Comparison of ENCODE assay signal across 12 cellular contexts in the genomic region with DNA sequence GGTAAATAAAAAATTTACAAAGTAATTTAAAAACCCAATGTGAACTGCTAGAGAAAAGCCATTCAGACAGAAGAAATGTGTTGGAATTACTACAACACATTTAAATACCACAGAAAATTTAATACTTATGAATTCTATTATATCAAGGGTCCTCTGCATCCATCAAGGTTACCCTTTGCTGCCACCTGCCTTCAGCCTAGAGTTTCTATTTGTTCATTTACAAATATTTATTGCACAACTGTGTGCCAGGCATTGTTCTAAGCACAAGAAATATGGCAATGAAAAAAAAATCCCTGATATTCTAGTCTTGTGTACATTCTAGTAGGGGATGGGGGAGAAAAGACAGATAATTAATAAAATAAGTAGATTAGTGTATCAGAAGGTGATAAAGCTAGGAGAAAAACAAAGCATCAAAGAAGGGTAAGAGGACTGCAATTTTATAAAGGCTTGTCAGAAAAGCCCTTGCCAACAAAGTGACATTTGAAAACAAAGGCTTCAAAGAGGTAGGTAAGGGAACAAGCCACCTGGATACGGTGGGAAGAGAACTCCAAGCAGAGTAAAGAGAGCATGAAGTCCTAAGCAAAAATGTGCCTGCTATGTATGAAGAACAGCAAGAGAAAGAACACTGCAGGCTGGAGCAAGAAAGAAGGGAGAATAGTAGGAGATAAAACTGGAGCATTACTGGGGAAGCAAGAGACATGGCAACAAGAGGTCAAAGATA. TPM values are rescaled to one million over a fixed set of nuclear protein-coding genes. Genes with fewer than 3 reads are reported as not detected.
DNase-seq lines count a peak whose midpoint lies in the region; ATAC-seq and TF ChIP-seq lines count a peak whose summit lies in the region.
"Had no signal": no experiment of that assay in that cellular context is flagged by ENCODE, and none has a peak within 500 bp of the region (broad histone marks: within the 10 kb centered on the region; RNA-seq: fewer than 3 reads in every experiment).

No MANE protein-coding gene starts in this region.

- CTCF ChIA-PET in CD8-positive, alpha-beta T cell (lab: Charles Lee), result interaction anchor here (2.0 kb wide), 1 partner anchor 29 kb away, joined by 4 read pairs; no protein-coding TSS in a partner anchor
- CTCF ChIA-PET in HEK293 (lab: Yijun Ruan, JAX), result interaction anchor here (0.6 kb wide), 1 partner anchor 967 kb away, joined by 5 read pairs; no protein-coding TSS in a partner anchor

- H3K27me3 ChIP-seq in CD8-positive, alpha-beta T cell (ENCODE audit: insufficient read depth, low read length), result no peaks in the 10 kb centered on the region

- ATAC-seq in CD8-positive, alpha-beta T cell, result no peak
- no peak for ATAC-seq in activated T-helper 17 cell treated with anti-CD3 and anti-CD28 coated beads, Interleukin-2, amount 50 U/mL, for 72 hours (replicated peaks)
- ATAC-seq in GM18909 (IDR thresholded peaks at IDR 0.05; ENCODE audit: poor library complexity, unreplicated experiment), result no peak
- ATAC-seq in GM21737 (IDR thresholded peaks at IDR 0.05; ENCODE audit: unreplicated experiment), result no peak

- H3K9me3 Mint-ChIP-seq in CD8-positive, alpha-beta T cell, result no peaks in the 10 kb centered on the region
- no peaks in the 10 kb centered on the region for H3K9me3 Mint-ChIP-seq in activated T-helper 17 cell treated with anti-CD3 and anti-CD28 coated beads, Interleukin-2, amount 50 U/mL, for 72 hours

- H3K4me3 Mint-ChIP-seq in CD8-positive, alpha-beta T cell, result no peak overlapping the region
- H3K4me3 Mint-ChIP-seq in activated T-helper 17 cell treated with anti-CD3 and anti-CD28 coated beads, Interleukin-2, amount 50 U/mL, for 72 hours, result no peak overlapping the region

- intact Hi-C loops in CD8-positive, alpha-beta T cell (cut with DNase I, micrococcal nuclease), result no loop called here
- intact Hi-C loops in cardiac septum (cut with DNase I), result no loop called here

- H3K4me1 ChIP-seq in CD8-positive, alpha-beta T cell (ENCODE audit: insufficient read depth, low read length), result no peaks in the 10 kb centered on the region
- no peaks in the 10 kb centered on the region for H3K4me1 ChIP-seq in HEK293 (ENCODE audit: control insufficient read depth, insufficient read depth, low read length)

- H3K27ac Mint-ChIP-seq in CD8-positive, alpha-beta T cell, result peak overlapping the region; percentile 19
- H3K27ac Mint-ChIP-seq in activated T-helper 17 cell treated with anti-CD3 and anti-CD28 coated beads, Interleukin-2, amount 50 U/mL, for 72 hours, result peak overlapping the region; percentile 5

- H3K27ac ChIP-seq in CD8-positive, alpha-beta T cell (ENCODE audit: low read depth, low read length), result no peak overlapping the region
- no peak overlapping the region for H3K27ac ChIP-seq in HEK293 (ENCODE audit: extremely low read depth, low read depth, low read length)
- H3K27ac ChIP-seq: thoracic aorta had no signal

- H3K27me3 Mint-ChIP-seq in CD8-positive, alpha-beta T cell (ENCODE audit: low read depth), result no peaks in the 10 kb centered on the region
- no peaks in the 10 kb centered on the region for H3K27me3 Mint-ChIP-seq in activated T-helper 17 cell treated with anti-CD3 and anti-CD28 coated beads, Interleukin-2, amount 50 U/mL, for 72 hours

- H3K4me1 Mint-ChIP-seq in CD8-positive, alpha-beta T cell (ENCODE audit: low read depth), result peaks cover 13% of the 10 kb centered on the region
- H3K4me1 Mint-ChIP-seq in activated T-helper 17 cell treated with anti-CD3 and anti-CD28 coated beads, Interleukin-2, amount 50 U/mL, for 72 hours, result peaks cover 15% of the 10 kb centered on the region

- no peaks in the 10 kb centered on the region for H3K9me3 ChIP-seq in CD8-positive, alpha-beta T cell (ENCODE audit: low read length)
- no peaks in the 10 kb centered on the region for H3K9me3 ChIP-seq in HEK293 (ENCODE audit: control insufficient read depth, insufficient read depth, low read depth, low read length)
- H3K9me3 ChIP-seq: thoracic aorta had no signal

- no peak for DNase-seq in CD8-positive, alpha-beta T cell
- peak; percentile 37 for DNase-seq in left kidney (ENCODE audit: low read depth, low spot score)
- no peak for DNase-seq in NCI-H2029 (lab: John Stamatoyannopoulos, UW)
- DNase-seq in cardiac septum (ENCODE audit: low spot score), result no peak
- DNase-seq: activated CD4-positive, alpha-beta T cell treated with anti-CD3 and anti-CD28 coated beads for 4 hours; effector CD4-positive, alpha-beta T cell; NCI-H748 treated with DMSO at 0.1 percent for 48 hours had no signal

- POLR2A ChIA-PET in CD8-positive, alpha-beta T cell (lab: Charles Lee), result interaction anchor here (1.0 kb wide), 1 partner anchor 15 kb away, joined by 3 read pairs; no protein-coding TSS in a partner anchor
- POLR2A ChIA-PET in HEK293 (lab: Yijun Ruan, JAX), result no interaction called here

- peaks cover 93% of the 10 kb centered on the region for H3K36me3 Mint-ChIP-seq in CD8-positive, alpha-beta T cell
- H3K36me3 Mint-ChIP-seq in activated T-helper 17 cell treated with anti-CD3 and anti-CD28 coated beads, Interleukin-2, amount 50 U/mL, for 72 hours (ENCODE audit: low read depth), result peaks cover 100% of the 10 kb centered on the region

- no peak overlapping the region for H3K4me3 ChIP-seq in CD8-positive, alpha-beta T cell (ENCODE audit: low read depth, low read length)
- no peak overlapping the region for H3K4me3 ChIP-seq in HEK293 (ENCODE audit: low read depth, low read length)
- H3K4me3 ChIP-seq: thoracic aorta had no signal

- no peak for TF ChIP-seq CTCF in CD8-positive, alpha-beta T cell (IDR thresholded peaks at IDR 0.05)
- 0 out of 2 replicates have a peak, but pooled peaks have one; percentile 22 for TF ChIP-seq CTCF in HEK293 (tag by site-specific recombination; IDR thresholded peaks at IDR 0.05)

- H3K36me3 ChIP-seq in CD8-positive, alpha-beta T cell (ENCODE audit: insufficient read depth, low read length), result peaks cover 66% of the 10 kb centered on the region
- peaks cover 80 to 93% of the 10 kb centered on the region in 2 experiments for H3K36me3 ChIP-seq in HEK293 (ENCODE audit: control insufficient read depth in 2 of 2, insufficient read depth in 1 of 2, low read length in 2 of 2)

TF ChIP-seq in HEK293, 187 proteins besides CTCF, POLR2A, EP300 and RAD21:
- TF ChIP-seq ZNF677 (tag by site-specific recombination; IDR thresholded peaks at IDR 0.05) (no peak), ZNF510 (tag by site-specific recombination; IDR thresholded peaks at IDR 0.05; ENCODE audit: insufficient replicate concordance) (no peak), ZNF211 (tag by site-specific recombination; IDR thresholded peaks at IDR 0.05; ENCODE audit: low read depth) (no peak), RBAK (tag by site-specific recombination; IDR thresholded peaks at IDR 0.05) (no peak), ZNF658 (tag by site-specific recombination; IDR thresholded peaks at IDR 0.05) (no peak), ZFP69B (tag by site-specific recombination; IDR thresholded peaks at IDR 0.05) (no peak), ZNF37A (tag by site-specific recombination; IDR thresholded peaks at IDR 0.05) (no peak), ZNF585B (tag by site-specific recombination; IDR thresholded peaks at IDR 0.05) (no peak), ZNF544 (tag by site-specific recombination; IDR thresholded peaks at IDR 0.05) (no peak), HIC1 (tag by site-specific recombination; IDR thresholded peaks at IDR 0.05) (no peak)

RNA-seq across cellular contexts. Expression of gene SLC6A13, which starts 59.1 kb away (rescaled TPM):
- total RNA-seq in CD8-positive, alpha-beta T cell, result not detected
- total RNA-seq in activated T-helper 17 cell treated with anti-CD3 and anti-CD28 coated beads, Interleukin-2, amount 50 U/mL, for 72 hours, result under 1 TPM in 1 of 2 donors, not detected in 1; 0.32 TPM
- 6.1 TPM for total RNA-seq in cardiac septum
